ENCODE assay signal across 21 cellular contexts in genomic region chr5:79130781-79131180, GRCh38. TPM values are rescaled to one million over a fixed set of nuclear protein-coding genes. Genes with fewer than 3 reads are reported as not detected.
DNase-seq lines count a peak whose midpoint lies in the region; ATAC-seq and TF ChIP-seq lines count a peak whose summit lies in the region.
"Had no signal": no experiment of that assay in that cellular context is flagged by ENCODE, and none has a peak within 500 bp of the region (broad histone marks: within the 10 kb centered on the region; RNA-seq: fewer than 3 reads in every experiment).

No MANE protein-coding gene starts in this region.

- no peak overlapping the region for H3K4me3 Mint-ChIP-seq in WTC11
- H3K4me3 Mint-ChIP-seq in activated T-cell treated with anti-CD3 and anti-CD28 coated beads, Interleukin-2, amount 50 U/mL, for 72 hours, result no peak overlapping the region
- H3K4me3 Mint-ChIP-seq: H9 had no signal

- CTCF ChIA-PET in WTC11 (lab: Charles Lee), result interaction anchor here (1.2 to 6.3 kb wide), 2 partner anchors 108 to 231 kb away, joined by 3 to 358 read pairs; no protein-coding TSS in a partner anchor

- H3K27ac Mint-ChIP-seq in WTC11, result no peak overlapping the region
- no peak overlapping the region for H3K27ac Mint-ChIP-seq in activated T-cell treated with anti-CD3 and anti-CD28 coated beads, Interleukin-2, amount 50 U/mL, for 72 hours
- H3K27ac Mint-ChIP-seq: H9 had no signal

- POLR2A ChIA-PET in WTC11 (lab: Charles Lee), result no interaction called here

- no peaks in the 10 kb centered on the region for H3K4me1 ChIP-seq in BE2C

- no peak overlapping the region for H3K4me3 ChIP-seq in BE2C (ENCODE audit: low read depth, low read length)
- H3K4me3 ChIP-seq: PC-9 had no signal

- H3K36me3 Mint-ChIP-seq in WTC11, result no peaks in the 10 kb centered on the region
- H3K36me3 Mint-ChIP-seq in activated T-cell treated with anti-CD3 and anti-CD28 coated beads, Interleukin-2, amount 50 U/mL, for 72 hours (ENCODE audit: insufficient read depth in 2 of 2), result no peaks in the 10 kb centered on the region

- 0 out of 2 replicates have a peak, but pooled peaks have one; percentile 17 for ATAC-seq in WTC11
- no peak for ATAC-seq in activated T-cell treated with anti-CD3 and anti-CD28 coated beads, Interleukin-2, amount 50 U/mL, for 72 hours (replicated peaks in 1 of 2)
- no peak for ATAC-seq in HG02763 (IDR thresholded peaks at IDR 0.05; ENCODE audit: unreplicated experiment)

- TF ChIP-seq CTCF in BE2C (IDR thresholded peaks at IDR 0.05; ENCODE audit: low read depth, low read length), result no peak
- TF ChIP-seq CTCF in WTC11 (IDR thresholded peaks at IDR 0.05), result no peak

- DNase-seq in BE2C, result peak; percentile 22
- peak; percentile 33 for DNase-seq in NCI-H524 treated with DMSO at 0.1 percent for 48 hours (lab: John Stamatoyannopoulos, UW)
- DNase-seq in WTC11 (ENCODE audit: low spot score), result no peak
- DNase-seq in myocyte (ENCODE audit: low read depth), result peak; percentile 27
- no peak for DNase-seq in activated T-cell treated with anti-CD3 and anti-CD28 coated beads, Interleukin-2, amount 50 U/mL, for 72 hours
- DNase-seq in NAMALWA (ENCODE audit: low spot score), result no peak
- DNase-seq: H9, KBM-7, MV-4-11, NCI-H1105 treated with DMSO at 0.1 percent for 48 hours, NCI-H146, NCI-H2029, NCI-H446, NCI-H526 treated with DMSO at 0.1 percent for 48 hours, PC-9, Right ventricle myocardium superior, RPMI8226 had no signal

- H3K27me3 Mint-ChIP-seq in WTC11 (ENCODE audit: low read depth), result no peaks in the 10 kb centered on the region
- peaks cover 4% of the 10 kb centered on the region for H3K27me3 Mint-ChIP-seq in activated T-cell treated with anti-CD3 and anti-CD28 coated beads, Interleukin-2, amount 50 U/mL, for 72 hours (ENCODE audit: low read depth)

- no peaks in the 10 kb centered on the region for H3K36me3 ChIP-seq in BE2C

- H3K27me3 ChIP-seq in BE2C, result no peaks in the 10 kb centered on the region

- no peaks in the 10 kb centered on the region for H3K9me3 ChIP-seq in BE2C

- H3K4me1 Mint-ChIP-seq in WTC11, result peaks cover 23% of the 10 kb centered on the region
- peaks cover 17% of the 10 kb centered on the region for H3K4me1 Mint-ChIP-seq in activated T-cell treated with anti-CD3 and anti-CD28 coated beads, Interleukin-2, amount 50 U/mL, for 72 hours (ENCODE audit: low read depth)

- H3K9me3 Mint-ChIP-seq in WTC11, result no peaks in the 10 kb centered on the region
- no peaks in the 10 kb centered on the region for H3K9me3 Mint-ChIP-seq in activated T-cell treated with anti-CD3 and anti-CD28 coated beads, Interleukin-2, amount 50 U/mL, for 72 hours
- H3K9me3 Mint-ChIP-seq: H9 had no signal

TF ChIP-seq in WTC11, 78 proteins besides CTCF, POLR2A, EP300 and RAD21:
- TF ChIP-seq, protein P1, sequence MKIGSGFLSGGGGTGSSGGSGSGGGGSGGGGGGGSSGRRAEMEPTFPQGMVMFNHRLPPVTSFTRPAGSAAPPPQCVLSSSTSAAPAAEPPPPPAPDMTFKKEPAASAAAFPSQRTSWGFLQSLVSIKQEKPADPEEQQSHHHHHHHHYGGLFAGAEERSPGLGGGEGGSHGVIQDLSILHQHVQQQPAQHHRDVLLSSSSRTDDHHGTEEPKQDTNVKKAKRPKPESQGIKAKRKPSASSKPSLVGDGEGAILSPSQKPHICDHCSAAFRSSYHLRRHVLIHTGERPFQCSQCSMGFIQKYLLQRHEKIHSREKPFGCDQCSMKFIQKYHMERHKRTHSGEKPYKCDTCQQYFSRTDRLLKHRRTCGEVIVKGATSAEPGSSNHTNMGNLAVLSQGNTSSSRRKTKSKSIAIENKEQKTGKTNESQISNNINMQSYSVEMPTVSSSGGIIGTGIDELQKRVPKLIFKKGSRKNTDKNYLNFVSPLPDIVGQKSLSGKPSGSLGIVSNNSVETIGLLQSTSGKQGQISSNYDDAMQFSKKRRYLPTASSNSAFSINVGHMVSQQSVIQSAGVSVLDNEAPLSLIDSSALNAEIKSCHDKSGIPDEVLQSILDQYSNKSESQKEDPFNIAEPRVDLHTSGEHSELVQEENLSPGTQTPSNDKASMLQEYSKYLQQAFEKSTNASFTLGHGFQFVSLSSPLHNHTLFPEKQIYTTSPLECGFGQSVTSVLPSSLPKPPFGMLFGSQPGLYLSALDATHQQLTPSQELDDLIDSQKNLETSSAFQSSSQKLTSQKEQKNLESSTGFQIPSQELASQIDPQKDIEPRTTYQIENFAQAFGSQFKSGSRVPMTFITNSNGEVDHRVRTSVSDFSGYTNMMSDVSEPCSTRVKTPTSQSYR (CRISPR knock-in tag; IDR thresholded peaks at IDR 0.05), result no peak
- TF ChIP-seq ZNF416 (CRISPR knock-in tag; IDR thresholded peaks at IDR 0.05), result no peak
- TF ChIP-seq, protein P2, sequence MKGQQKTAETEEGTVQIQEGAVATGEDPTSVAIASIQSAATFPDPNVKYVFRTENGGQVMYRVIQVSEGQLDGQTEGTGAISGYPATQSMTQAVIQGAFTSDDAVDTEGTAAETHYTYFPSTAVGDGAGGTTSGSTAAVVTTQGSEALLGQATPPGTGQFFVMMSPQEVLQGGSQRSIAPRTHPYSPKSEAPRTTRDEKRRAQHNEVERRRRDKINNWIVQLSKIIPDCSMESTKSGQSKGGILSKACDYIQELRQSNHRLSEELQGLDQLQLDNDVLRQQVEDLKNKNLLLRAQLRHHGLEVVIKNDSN (CRISPR knock-in tag; IDR thresholded peaks at IDR 0.05), result no peak
- no peak for TF ChIP-seq ATF1 (CRISPR knock-in tag; IDR thresholded peaks at IDR 0.05)
- TF ChIP-seq, protein P3, sequence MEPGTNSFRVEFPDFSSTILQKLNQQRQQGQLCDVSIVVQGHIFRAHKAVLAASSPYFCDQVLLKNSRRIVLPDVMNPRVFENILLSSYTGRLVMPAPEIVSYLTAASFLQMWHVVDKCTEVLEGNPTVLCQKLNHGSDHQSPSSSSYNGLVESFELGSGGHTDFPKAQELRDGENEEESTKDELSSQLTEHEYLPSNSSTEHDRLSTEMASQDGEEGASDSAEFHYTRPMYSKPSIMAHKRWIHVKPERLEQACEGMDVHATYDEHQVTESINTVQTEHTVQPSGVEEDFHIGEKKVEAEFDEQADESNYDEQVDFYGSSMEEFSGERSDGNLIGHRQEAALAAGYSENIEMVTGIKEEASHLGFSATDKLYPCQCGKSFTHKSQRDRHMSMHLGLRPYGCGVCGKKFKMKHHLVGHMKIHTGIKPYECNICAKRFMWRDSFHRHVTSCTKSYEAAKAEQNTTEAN (CRISPR knock-in tag; IDR thresholded peaks at IDR 0.05), result no peak
- TF ChIP-seq MXD4 (CRISPR knock-in tag; IDR thresholded peaks at IDR 0.05; ENCODE audit: borderline replicate concordance), result no peak
- TF ChIP-seq, protein P4, sequence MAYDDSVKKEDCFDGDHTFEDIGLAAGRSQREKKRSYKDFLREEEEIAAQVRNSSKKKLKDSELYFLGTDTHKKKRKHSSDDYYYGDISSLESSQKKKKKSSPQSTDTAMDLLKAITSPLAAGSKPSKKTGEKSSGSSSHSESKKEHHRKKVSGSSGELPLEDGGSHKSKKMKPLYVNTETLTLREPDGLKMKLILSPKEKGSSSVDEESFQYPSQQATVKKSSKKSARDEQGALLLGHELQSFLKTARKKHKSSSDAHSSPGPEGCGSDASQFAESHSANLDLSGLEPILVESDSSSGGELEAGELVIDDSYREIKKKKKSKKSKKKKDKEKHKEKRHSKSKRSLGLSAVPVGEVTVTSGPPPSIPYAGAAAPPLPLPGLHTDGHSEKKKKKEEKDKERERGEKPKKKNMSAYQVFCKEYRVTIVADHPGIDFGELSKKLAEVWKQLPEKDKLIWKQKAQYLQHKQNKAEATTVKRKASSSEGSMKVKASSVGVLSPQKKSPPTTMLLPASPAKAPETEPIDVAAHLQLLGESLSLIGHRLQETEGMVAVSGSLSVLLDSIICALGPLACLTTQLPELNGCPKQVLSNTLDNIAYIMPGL (CRISPR knock-in tag; IDR thresholded peaks at IDR 0.05), result no peak
- TF ChIP-seq ZNF423 (CRISPR knock-in tag; IDR thresholded peaks at IDR 0.05), result no peak
- TF ChIP-seq SMAD4 (CRISPR knock-in tag; IDR thresholded peaks at IDR 0.05), result no peak
- no peak for TF ChIP-seq RELA (CRISPR knock-in tag; IDR thresholded peaks at IDR 0.05; ENCODE audit: borderline replicate concordance)
- no peak for TF ChIP-seq ZNF121 (CRISPR knock-in tag; IDR thresholded peaks at IDR 0.05)

RNA-seq across cellular contexts. Expression of gene BHMT, which starts 19.2 kb away (rescaled TPM):
- polyA plus RNA-seq in BE2C (2012; ENCODE audit: insufficient read depth, insufficient read length, low read depth), result not detected
- total RNA-seq in WTC11 (2021), result 1.1 to 1.2 TPM (median 1.1 TPM) in 3 replicates
- total RNA-seq in myocyte, result not detected in 2 replicates
- polyA plus RNA-seq in myocyte (2012), result 0.24 TPM
- total RNA-seq in activated T-cell treated with anti-CD3 and anti-CD28 coated beads, Interleukin-2, amount 50 U/mL, for 72 hours, result not detected
- total RNA-seq: LHCN-M2, MCF 10A, PC-9 had no signal
- polyA plus RNA-seq: BJ had no signal

Comparison
In these comparisons a context has a peak if more than half of its experiments do, and no peak if none do; other contexts are left out.
1. DNase-seq: peak in BE2C (single experiment), NCI-H524 treated with DMSO at 0.1 percent for 48 hours (single experiment) and myocyte (single experiment); none in WTC11 (single experiment), activated T-cell treated with anti-CD3 and anti-CD28 coated beads, Interleukin-2, amount 50 U/mL, for 72 hours (0 of 2) and NAMALWA (single experiment).